Comparison of ENCODE assay signal across 18 cellular contexts in genomic region chr1:167499106-167499505, GRCh38. TPM values are rescaled to one million over a fixed set of nuclear protein-coding genes. Genes with fewer than 3 reads are reported as not detected.
DNase-seq lines count a peak whose midpoint lies in the region; ATAC-seq, FAIRE-seq and TF ChIP-seq lines count a peak whose summit lies in the region.
"Had no signal": no experiment of that assay in that cellular context is flagged by ENCODE, and none has a peak within 500 bp of the region (broad histone marks: within the 10 kb centered on the region; RNA-seq: fewer than 3 reads in every experiment).

No MANE protein-coding gene starts in this region.

- intact Hi-C loops in Caco-2 (cut with micrococcal nuclease; ENCODE audit: unreplicated experiment) = no loop called here

- peaks cover 100% of the 10 kb centered on the region for H3K36me3 Mint-ChIP-seq in activated T-helper 17 cell treated with anti-CD3 and anti-CD28 coated beads, Interleukin-2, amount 50 U/mL, for 72 hours (ENCODE audit: low read depth)
- H3K36me3 Mint-ChIP-seq in Caco-2 (ENCODE audit: insufficient read depth, unreplicated experiment) = no peaks in the 10 kb centered on the region

- no peak overlapping the region for H3K9ac ChIP-seq in BLaER1

- POLR2A ChIA-PET in Caco-2 (lab: Charles Lee) = no interaction called here

- no peak for TF ChIP-seq CTCF in Caco-2 (IDR thresholded peaks at IDR 0.05; ENCODE audit: insufficient read depth in 1 of 2, low read depth in 1 of 2, low read length in 1 of 2, severe bottlenecking in 1 of 2, unreplicated experiment in 1 of 2)

- H4K20me1 ChIP-seq in BLaER1 = no peaks in the 10 kb centered on the region

- DNase-seq in GM18507 (ENCODE audit: extremely low spot score, insufficient read length, low read depth) (no peak), NCI-H1048 (lab: John Stamatoyannopoulos, UW) (no peak), Caco-2 (no peak), RCC 7860 (ENCODE audit: low spot score) (no peak)
- DNase-seq: activated CD4-positive, CD25-positive, alpha-beta regulatory T cell; anterior cingulate cortex; foreskin fibroblast; GF-D8; NCI-H446 had no signal

- no peak overlapping the region for H3K4me3 ChIP-seq in BLaER1
- no peak overlapping the region for H3K4me3 ChIP-seq in Caco-2 (ENCODE audit: low read depth, low read length)
- H3K4me3 ChIP-seq: HAP-1, SJSA1, smooth muscle cell had no signal

- no peaks in the 10 kb centered on the region for H3K9me3 ChIP-seq in BLaER1
- H3K9me3 ChIP-seq in Caco-2 = no peaks in the 10 kb centered on the region
- H3K9me3 ChIP-seq: HAP-1, SJSA1 had no signal

- peak overlapping the region; percentile 100 for H3K4me3 Mint-ChIP-seq in activated T-helper 17 cell treated with anti-CD3 and anti-CD28 coated beads, Interleukin-2, amount 50 U/mL, for 72 hours
- no peak overlapping the region for H3K4me3 Mint-ChIP-seq in Caco-2 (ENCODE audit: unreplicated experiment)
- H3K4me3 Mint-ChIP-seq: nephron had no signal

- no peak overlapping the region for H3K27ac ChIP-seq in BLaER1
- H3K27ac ChIP-seq: SJSA1 had no signal

- no peaks in the 10 kb centered on the region for H3K9me3 Mint-ChIP-seq in activated T-helper 17 cell treated with anti-CD3 and anti-CD28 coated beads, Interleukin-2, amount 50 U/mL, for 72 hours
- no peaks in the 10 kb centered on the region for H3K9me3 Mint-ChIP-seq in Caco-2 (ENCODE audit: unreplicated experiment)
- H3K9me3 Mint-ChIP-seq: nephron had no signal

- FAIRE-seq in GM18507 (lab: Jason Lieb, UNC) = peak; percentile 38
- FAIRE-seq in RCC 7860 (lab: Jason Lieb, UNC) = no peak

- H3K4me2 ChIP-seq in BLaER1 = peak overlapping the region; percentile 56
- H3K4me2 ChIP-seq: smooth muscle cell had no signal

- no TSS peak for BruUV-seq in Caco-2 (replicated peaks; lab: Mats Ljungman, UMichigan)

- H3K4me1 ChIP-seq in BLaER1 = peaks cover 21% of the 10 kb centered on the region
- H3K4me1 ChIP-seq in Caco-2 = no peaks in the 10 kb centered on the region
- H3K4me1 ChIP-seq: SJSA1 had no signal

- ATAC-seq in HG03460 (IDR thresholded peaks at IDR 0.05; ENCODE audit: unreplicated experiment) (peak; percentile 11), GM21526 (IDR thresholded peaks at IDR 0.05; ENCODE audit: low FRiP score, unreplicated experiment) (no peak)
- peak; percentile 13 for ATAC-seq in activated T-helper 17 cell treated with anti-CD3 and anti-CD28 coated beads, Interleukin-2, amount 50 U/mL, for 72 hours (replicated peaks)

- H3K36me3 ChIP-seq in BLaER1 (no peaks in the 10 kb centered on the region), Caco-2 (ENCODE audit: control insufficient read depth, insufficient read depth, low read length) (no peaks in the 10 kb centered on the region)
- H3K36me3 ChIP-seq: HAP-1, SJSA1 had no signal

- peak overlapping the region; percentile 91 for H3K27ac Mint-ChIP-seq in activated T-helper 17 cell treated with anti-CD3 and anti-CD28 coated beads, Interleukin-2, amount 50 U/mL, for 72 hours
- H3K27ac Mint-ChIP-seq in Caco-2 (ENCODE audit: unreplicated experiment) = no peak overlapping the region
- H3K27ac Mint-ChIP-seq: nephron had no signal

- CTCF ChIA-PET in Caco-2 (lab: Charles Lee) = no interaction called here

- H3K4me1 Mint-ChIP-seq in activated T-helper 17 cell treated with anti-CD3 and anti-CD28 coated beads, Interleukin-2, amount 50 U/mL, for 72 hours = peaks cover 84% of the 10 kb centered on the region
- no peaks in the 10 kb centered on the region for H3K4me1 Mint-ChIP-seq in Caco-2 (ENCODE audit: low read depth, unreplicated experiment)

- H3K27me3 ChIP-seq in BLaER1 (no peaks in the 10 kb centered on the region), Caco-2 (replicated peaks; ENCODE audit: control insufficient read depth, insufficient read depth, low read length) (no peaks in the 10 kb centered on the region)

- no peaks in the 10 kb centered on the region for H3K27me3 Mint-ChIP-seq in activated T-helper 17 cell treated with anti-CD3 and anti-CD28 coated beads, Interleukin-2, amount 50 U/mL, for 72 hours
- peaks cover 9% of the 10 kb centered on the region for H3K27me3 Mint-ChIP-seq in Caco-2 (ENCODE audit: insufficient read depth, unreplicated experiment)

RNA-seq across cellular contexts. Expression of gene CD247, which starts 19.2 kb away (rescaled TPM):
- total RNA-seq in activated T-helper 17 cell treated with anti-CD3 and anti-CD28 coated beads, Interleukin-2, amount 50 U/mL, for 72 hours = 100 to 1,000 TPM; 168 to 217 TPM
- total RNA-seq in Caco-2 (2022) = not detected in 2 replicates
- total RNA-seq: kidney epithelial cell, SJSA1 had no signal

RNA-seq across cellular contexts. Expression of gene CREG1, which starts 54.5 kb away (rescaled TPM):
- total RNA-seq in activated T-helper 17 cell treated with anti-CD3 and anti-CD28 coated beads, Interleukin-2, amount 50 U/mL, for 72 hours = 10 to 100 TPM; 10.8 to 13.2 TPM
- total RNA-seq in Caco-2 (2022) = 80.7 and 91.5 TPM in 2 replicates

Comparison
In these comparisons a context has a peak if more than half of its experiments do, and no peak if none do; other contexts are left out.
1. RNA of gene CD247, which starts 19.2 kb away (total RNA-seq): 168 to 217 TPM in activated T-helper 17 cell treated with anti-CD3 and anti-CD28 coated beads, Interleukin-2, amount 50 U/mL, for 72 hours; not detected in Caco-2; every median in the first group is over 100 times any median in the second.